9 cellular contexts compared by ENCODE assay signal in genomic region chr2:231785413-231785812, GRCh38. TPM values are rescaled to one million over a fixed set of nuclear protein-coding genes. Genes with fewer than 3 reads are reported as not detected.
DNase-seq lines count a peak whose midpoint lies in the region; ATAC-seq, FAIRE-seq and TF ChIP-seq lines count a peak whose summit lies in the region.
"Had no signal": no experiment of that assay in that cellular context is flagged by ENCODE, and none has a peak within 500 bp of the region (broad histone marks: within the 10 kb centered on the region; RNA-seq: fewer than 3 reads in every experiment).

No MANE protein-coding gene starts in this region.

- no peak for FAIRE-seq in astrocyte (lab: Jason Lieb, UNC)
- FAIRE-seq: kidney had no signal

- no peaks in the 10 kb centered on the region for H3K9me3 Mint-ChIP-seq in CD4-positive, CD25-positive, alpha-beta regulatory T cell
- no peaks in the 10 kb centered on the region for H3K9me3 Mint-ChIP-seq in astrocyte (ENCODE audit: unreplicated experiment)
- H3K9me3 Mint-ChIP-seq in naive thymus-derived CD8-positive, alpha-beta T cell, result no peaks in the 10 kb centered on the region

- H3K27me3 ChIP-seq in CD4-positive, CD25-positive, alpha-beta regulatory T cell (ENCODE audit: control insufficient read depth, insufficient read depth, low read length), result no peaks in the 10 kb centered on the region
- no peaks in the 10 kb centered on the region for H3K27me3 ChIP-seq in HUES6 (ENCODE audit: control insufficient read depth, insufficient read depth, low read length)
- H3K27me3 ChIP-seq in astrocyte (ENCODE audit: insufficient read depth, low read length), result no peaks in the 10 kb centered on the region

- H3K9ac ChIP-seq in HUES6 (ENCODE audit: low read length) (peak overlapping the region; percentile 93), astrocyte (ENCODE audit: low read length) (peak overlapping the region; percentile 86)

- H3K4me3 ChIP-seq in CD4-positive, CD25-positive, alpha-beta regulatory T cell (ENCODE audit: low read depth, low read length), result peak overlapping the region; percentile 69
- H3K4me3 ChIP-seq in HUES6 (ENCODE audit: low read depth, low read length) (peak overlapping the region; percentile 79), astrocyte (ENCODE audit: insufficient read depth, low read depth, low read length) (peak overlapping the region; percentile 92)

- H3K9me3 ChIP-seq in CD4-positive, CD25-positive, alpha-beta regulatory T cell (ENCODE audit: control insufficient read depth in 2 of 2, low read length in 2 of 2), result no peaks in the 10 kb centered on the region
- no peaks in the 10 kb centered on the region for H3K9me3 ChIP-seq in HUES6 (ENCODE audit: control insufficient read depth, insufficient read depth, low read depth, low read length)
- H3K9me3 ChIP-seq in astrocyte (ENCODE audit: insufficient read depth, low read depth, low read length), result no peaks in the 10 kb centered on the region

- H3K4me2 ChIP-seq in astrocyte (ENCODE audit: low read length), result peak overlapping the region; percentile 99

- no peaks in the 10 kb centered on the region for H3K27me3 Mint-ChIP-seq in CD4-positive, CD25-positive, alpha-beta regulatory T cell
- H3K27me3 Mint-ChIP-seq in astrocyte (ENCODE audit: low read depth, unreplicated experiment), result no peaks in the 10 kb centered on the region
- no peaks in the 10 kb centered on the region for H3K27me3 Mint-ChIP-seq in naive thymus-derived CD8-positive, alpha-beta T cell

- peaks cover 17% of the 10 kb centered on the region for H3K36me3 Mint-ChIP-seq in CD4-positive, CD25-positive, alpha-beta regulatory T cell
- H3K36me3 Mint-ChIP-seq in astrocyte (ENCODE audit: low read depth, unreplicated experiment), result no peaks in the 10 kb centered on the region
- H3K36me3 Mint-ChIP-seq in naive thymus-derived CD8-positive, alpha-beta T cell, result peaks cover 0 to 18% (median 0%) of the 10 kb centered on the region in 3 donors

- H4K20me1 ChIP-seq in astrocyte (ENCODE audit: insufficient read depth, low read length), result peaks cover 29% of the 10 kb centered on the region

- peak overlapping the region; percentile 89 to 98 (median 94) for H3K4me3 Mint-ChIP-seq in CD4-positive, CD25-positive, alpha-beta regulatory T cell
- H3K4me3 Mint-ChIP-seq in astrocyte (ENCODE audit: unreplicated experiment), result peak overlapping the region; percentile 95
- H3K4me3 Mint-ChIP-seq in naive thymus-derived CD8-positive, alpha-beta T cell, result peak overlapping the region; percentile 83 to 98 (median 91)

- peak overlapping the region in 2 of 3 donors; percentile 55 to 96 for H3K27ac Mint-ChIP-seq in CD4-positive, CD25-positive, alpha-beta regulatory T cell
- no peak overlapping the region for H3K27ac Mint-ChIP-seq in astrocyte (ENCODE audit: unreplicated experiment)
- H3K27ac Mint-ChIP-seq in naive thymus-derived CD8-positive, alpha-beta T cell, result peak overlapping the region; percentile 51 to 90 (median 81)

- DNase-seq in CD4-positive, CD25-positive, alpha-beta regulatory T cell, result no peak
- DNase-seq in astrocyte (ENCODE audit: low read depth), result no peak
- DNase-seq in naive thymus-derived CD8-positive, alpha-beta T cell, result no peak
- DNase-seq in mucosa of gallbladder (ENCODE audit: low spot score), result no peak
- DNase-seq in EL, result no peak
- DNase-seq in NCI-H226, result no peak

- peak overlapping the region; percentile 92 for H2AFZ ChIP-seq in astrocyte (ENCODE audit: low read depth, low read length)

- H3K27ac ChIP-seq in CD4-positive, CD25-positive, alpha-beta regulatory T cell (ENCODE audit: insufficient read depth, low read length, poor library complexity, severe bottlenecking), result no peak overlapping the region
- H3K27ac ChIP-seq in HUES6 (ENCODE audit: low read depth, low read length) (peak overlapping the region; percentile 73; the same call in 1 of the 2 replicates), astrocyte (ENCODE audit: low read depth, low read length) (no peak overlapping the region)

- H3K4me1 ChIP-seq in CD4-positive, CD25-positive, alpha-beta regulatory T cell (ENCODE audit: control insufficient read depth, insufficient read depth, low read length, poor library complexity, severe bottlenecking), result peaks cover 47% of the 10 kb centered on the region
- H3K4me1 ChIP-seq in HUES6 (ENCODE audit: control insufficient read depth, insufficient read depth, low read length) (peaks cover 12% of the 10 kb centered on the region), astrocyte (ENCODE audit: insufficient read depth, low read length) (peaks cover 18% of the 10 kb centered on the region)

- H3K4me1 Mint-ChIP-seq in CD4-positive, CD25-positive, alpha-beta regulatory T cell, result peaks cover 14 to 86% (median 62%) of the 10 kb centered on the region in 4 donors
- peaks cover 24% of the 10 kb centered on the region for H3K4me1 Mint-ChIP-seq in astrocyte (ENCODE audit: low read depth, unreplicated experiment)
- peaks cover 42 to 87% (median 76%) of the 10 kb centered on the region in 4 donors for H3K4me1 Mint-ChIP-seq in naive thymus-derived CD8-positive, alpha-beta T cell

- no peak for TF ChIP-seq CTCF in astrocyte (IDR thresholded peaks at IDR 0.05; ENCODE audit: insufficient read depth, low read depth, low read length)

- POLR2A ChIA-PET in naive thymus-derived CD8-positive, alpha-beta T cell (lab: Charles Lee), result interaction anchor here (0.5 to 1.7 kb wide), 4 partner anchors 16 to 321 kb away, joined by 3 to 5 read pairs (median 4); partner anchors contain the start of genes NCL and PTMA

- peaks cover 11% of the 10 kb centered on the region for H3K36me3 ChIP-seq in CD4-positive, CD25-positive, alpha-beta regulatory T cell (ENCODE audit: control insufficient read depth, insufficient read depth, low read length)
- H3K36me3 ChIP-seq in HUES6 (ENCODE audit: control insufficient read depth, insufficient read depth, low read length) (peaks cover 19% of the 10 kb centered on the region), astrocyte (ENCODE audit: insufficient read depth, low read length) (no peaks in the 10 kb centered on the region)

- peaks cover 41% of the 10 kb centered on the region for H3K79me2 ChIP-seq in astrocyte (ENCODE audit: insufficient read depth, low read length)

- ATAC-seq in CD4-positive, CD25-positive, alpha-beta regulatory T cell (ENCODE audit: low read depth in 2 of 2), result no peak
- ATAC-seq in naive thymus-derived CD8-positive, alpha-beta T cell, result no peak
- no peak for ATAC-seq in HG03280 (IDR thresholded peaks at IDR 0.05; ENCODE audit: unreplicated experiment)

RNA-seq across cellular contexts. Expression of gene COPS7B, which starts 0.8 kb away (rescaled TPM):
- total RNA-seq in CD4-positive, CD25-positive, alpha-beta regulatory T cell, result 48.8 TPM
- polyA plus RNA-seq in CD4-positive, CD25-positive, alpha-beta regulatory T cell, result 10 to 100 TPM; 23.6 to 31.0 (median 27.5) TPM
- total RNA-seq in astrocyte (39.6 and 45.0 TPM in 2 replicates), mucosa of gallbladder (36.9 TPM)
- 10 to 100 TPM; 55.8 to 57.7 TPM for total RNA-seq in naive thymus-derived CD8-positive, alpha-beta T cell
- 10 to 100 TPM; 30.0 to 41.0 (median 32.6) TPM for polyA plus RNA-seq in naive thymus-derived CD8-positive, alpha-beta T cell

RNA-seq across cellular contexts. Expression of gene PDE6D, which starts 4.3 kb away (rescaled TPM):
- 25.7 TPM for total RNA-seq in CD4-positive, CD25-positive, alpha-beta regulatory T cell
- polyA plus RNA-seq in CD4-positive, CD25-positive, alpha-beta regulatory T cell, result 10 to 100 TPM; 59.1 to 82.2 (median 60.5) TPM
- total RNA-seq in astrocyte (18.9 and 19.0 TPM in 2 replicates), mucosa of gallbladder (24.4 TPM)
- 10 to 100 TPM; 24.7 to 30.6 TPM for total RNA-seq in naive thymus-derived CD8-positive, alpha-beta T cell
- 10 to 100 TPM; 47.9 to 59.5 (median 51.4) TPM for polyA plus RNA-seq in naive thymus-derived CD8-positive, alpha-beta T cell
